In genomic region chr10:72385724-72386123, GRCh38 we compare ENCODE assay signal across 22 cellular contexts.
"Had no signal": no experiment of that assay in that cellular context is flagged by ENCODE, and none has a peak within 500 bp of the region (broad histone marks: within the 10 kb centered on the region; RNA-seq: fewer than 3 reads in every experiment).

No MANE protein-coding gene starts in this region.

- H3K4me3 ChIP-seq: MG63 had no signal

- H3K4me3 Mint-ChIP-seq: activated CD4-positive, alpha-beta memory T cell treated with anti-CD3 and anti-CD28 coated beads, Interleukin-2, amount 10 ng/mL, durations not matched to agents 7 days and 5 days; activated CD4-positive, alpha-beta T cell treated with anti-CD3 and anti-CD28 coated beads, Interleukin-2, amount 10 ng/mL, durations not matched to agents 7 days and 5 days; activated naive CD4-positive, alpha-beta T cell treated with anti-CD3 and anti-CD28 coated beads, Interleukin-2, amount 10 ng/mL, durations not matched to agents 7 days and 5 days; activated naive CD8-positive, alpha-beta T cell treated with anti-CD3 and anti-CD28 coated beads for 36 hours; activated T-helper 17 cell treated with anti-CD3 and anti-CD28 coated beads, Interleukin-2, amount 50 U/mL, for 72 hours; T-helper 17 cell had no signal

- H3K36me3 Mint-ChIP-seq: activated naive CD4-positive, alpha-beta T cell treated with anti-CD3 and anti-CD28 coated beads, Interleukin-2, amount 10 ng/mL, durations not matched to agents 7 days and 5 days; activated naive CD8-positive, alpha-beta T cell treated with anti-CD3 and anti-CD28 coated beads for 36 hours had no signal

- ATAC-seq: activated T-helper 17 cell treated with anti-CD3 and anti-CD28 coated beads, Interleukin-2, amount 50 U/mL, for 72 hours; T-helper 17 cell had no signal

- H3K27ac Mint-ChIP-seq: activated CD4-positive, alpha-beta memory T cell treated with anti-CD3 and anti-CD28 coated beads, Interleukin-2, amount 10 ng/mL, durations not matched to agents 7 days and 5 days; activated CD4-positive, alpha-beta T cell treated with anti-CD3 and anti-CD28 coated beads, Interleukin-2, amount 10 ng/mL, durations not matched to agents 7 days and 5 days; activated naive CD4-positive, alpha-beta T cell treated with anti-CD3 and anti-CD28 coated beads, Interleukin-2, amount 10 ng/mL, durations not matched to agents 7 days and 5 days; activated naive CD8-positive, alpha-beta T cell treated with anti-CD3 and anti-CD28 coated beads for 36 hours; activated T-helper 17 cell treated with anti-CD3 and anti-CD28 coated beads, Interleukin-2, amount 50 U/mL, for 72 hours; T-helper 17 cell had no signal

- H3K27me3 Mint-ChIP-seq: activated CD4-positive, alpha-beta memory T cell treated with anti-CD3 and anti-CD28 coated beads, Interleukin-2, amount 10 ng/mL, durations not matched to agents 7 days and 5 days; activated CD4-positive, alpha-beta T cell treated with anti-CD3 and anti-CD28 coated beads, Interleukin-2, amount 10 ng/mL, durations not matched to agents 7 days and 5 days; activated naive CD4-positive, alpha-beta T cell treated with anti-CD3 and anti-CD28 coated beads, Interleukin-2, amount 10 ng/mL, durations not matched to agents 7 days and 5 days; activated naive CD8-positive, alpha-beta T cell treated with anti-CD3 and anti-CD28 coated beads for 36 hours; activated T-helper 17 cell treated with anti-CD3 and anti-CD28 coated beads, Interleukin-2, amount 50 U/mL, for 72 hours; T-helper 17 cell had no signal

- H3K9me3 Mint-ChIP-seq: activated CD4-positive, alpha-beta memory T cell treated with anti-CD3 and anti-CD28 coated beads, Interleukin-2, amount 10 ng/mL, durations not matched to agents 7 days and 5 days; activated CD4-positive, alpha-beta T cell treated with anti-CD3 and anti-CD28 coated beads, Interleukin-2, amount 10 ng/mL, durations not matched to agents 7 days and 5 days; activated naive CD4-positive, alpha-beta T cell treated with anti-CD3 and anti-CD28 coated beads, Interleukin-2, amount 10 ng/mL, durations not matched to agents 7 days and 5 days; activated naive CD8-positive, alpha-beta T cell treated with anti-CD3 and anti-CD28 coated beads for 36 hours; activated T-helper 17 cell treated with anti-CD3 and anti-CD28 coated beads, Interleukin-2, amount 50 U/mL, for 72 hours had no signal

- H3K36me3 ChIP-seq: MG63 had no signal

- H3K4me1 Mint-ChIP-seq: activated CD4-positive, alpha-beta memory T cell treated with anti-CD3 and anti-CD28 coated beads, Interleukin-2, amount 10 ng/mL, durations not matched to agents 7 days and 5 days; activated CD4-positive, alpha-beta T cell treated with anti-CD3 and anti-CD28 coated beads, Interleukin-2, amount 10 ng/mL, durations not matched to agents 7 days and 5 days; activated naive CD4-positive, alpha-beta T cell treated with anti-CD3 and anti-CD28 coated beads, Interleukin-2, amount 10 ng/mL, durations not matched to agents 7 days and 5 days; activated T-helper 17 cell treated with anti-CD3 and anti-CD28 coated beads, Interleukin-2, amount 50 U/mL, for 72 hours had no signal

- DNase-seq: activated CD4-positive, alpha-beta memory T cell treated with anti-CD3 and anti-CD28 coated beads, Interleukin-2, amount 10 ng/mL, durations not matched to agents 7 days and 5 days; activated CD4-positive, alpha-beta T cell treated with anti-CD3 and anti-CD28 coated beads, Interleukin-2, amount 10 ng/mL, durations not matched to agents 7 days and 5 days; activated CD4-positive, CD25-positive, alpha-beta regulatory T cell; activated gamma-delta T cell; activated naive CD4-positive, alpha-beta T cell treated with anti-CD3 and anti-CD28 coated beads, Interleukin-2, amount 10 ng/mL, durations not matched to agents 7 days and 5 days; activated naive CD8-positive, alpha-beta T cell treated with anti-CD3 and anti-CD28 coated beads for 36 hours; activated T-cell treated with anti-CD3 and anti-CD28 coated beads for 4 hours; activated T-cell treated with anti-CD3 and anti-CD28 coated beads, Interleukin-2, amount 50 U/mL, for 48 hours; cerebellar nuclear complex; MG63; MV-4-11; NCI-H1105; NCI-H1436; NCI-H1694 treated with DMSO at 0.1 percent for 48 hours; NCI-H2029 treated with DMSO at 0.1 percent for 48 hours; NCI-H345; NCI-H510A; NCI-H526 treated with DMSO at 0.1 percent for 48 hours; SIG-M5; T-helper 17 cell; T-helper 9 cell had no signal

- H3K27me3 ChIP-seq: MG63 had no signal

- H3K9me3 ChIP-seq: MG63 had no signal
